ENCODE assay signal across 1 cellular context in genomic region chr12:10182662-10183061, GRCh38.
TF ChIP-seq lines count a peak whose summit lies in the region.

No MANE protein-coding gene starts in this region.

TF ChIP-seq in GM23338, 12 proteins besides CTCF, POLR2A, EP300 and RAD21 (continued from another document):
- TF ChIP-seq ZNF462 (CRISPR knock-in tag; IDR thresholded peaks at IDR 0.05) = no peak
- no peak for TF ChIP-seq ZNF331 (CRISPR knock-in tag; IDR thresholded peaks at IDR 0.05; ENCODE audit: low read depth)
- TF ChIP-seq POLR2AphosphoS5 (IDR thresholded peaks at IDR 0.05; ENCODE audit: low read depth) = no peak
- no peak for TF ChIP-seq CREB1 (CRISPR knock-in tag; IDR thresholded peaks at IDR 0.05; ENCODE audit: low read depth)
- no peak for TF ChIP-seq JUNB (IDR thresholded peaks at IDR 0.05; ENCODE audit: unreplicated experiment)
- TF ChIP-seq ZNF114 (CRISPR knock-in tag; IDR thresholded peaks at IDR 0.05) = no peak
- TF ChIP-seq NANOG (IDR thresholded peaks at IDR 0.05; ENCODE audit: borderline replicate concordance) = no peak
